ENCODE assay signal across 19 cellular contexts in genomic region chr6:44554194-44554593, GRCh38.
"Had no signal": no experiment of that assay in that cellular context is flagged by ENCODE, and none has a peak within 500 bp of the region (broad histone marks: within the 10 kb centered on the region; RNA-seq: fewer than 3 reads in every experiment).

No MANE protein-coding gene starts in this region.

- DNase-seq: colonic mucosa; cortex of kidney; dermis blood vessel endothelial cell; dorsolateral prefrontal cortex; effector CD4-positive, alpha-beta T cell; effector CD8-positive, alpha-beta T cell; effector memory CD4-positive, alpha-beta T cell; effector memory CD8-positive, alpha-beta T cell; endodermal cell; erythroblast; esophagus squamous epithelium; foreskin fibroblast; foreskin keratinocyte; foreskin melanocyte; gastrocnemius medialis; glutamatergic neuron; heart left ventricle; heart right ventricle had no signal

- ATAC-seq: effector memory CD8-positive, alpha-beta T cell; foreskin keratinocyte; gastrocnemius medialis; gastroesophageal sphincter had no signal
